11 cellular contexts compared by ENCODE assay signal in genomic region chr3:182621435-182622240, GRCh38.
DNase-seq lines count a peak whose midpoint lies in the region; ATAC-seq and TF ChIP-seq lines count a peak whose summit lies in the region.
"Had no signal": no experiment of that assay in that cellular context is flagged by ENCODE, and none has a peak within 500 bp of the region (broad histone marks: within the 10 kb centered on the region; RNA-seq: fewer than 3 reads in every experiment).

No MANE protein-coding gene starts in this region.

- peak overlapping the region; percentile 23 for H2AFZ ChIP-seq in parathyroid adenoma

- no peak overlapping the region for H3K4me2 ChIP-seq in parathyroid adenoma (ENCODE audit: low read length)

- DNase-seq in NCI-H2081 (lab: John Stamatoyannopoulos, UW) (peak; percentile 23 to 47), NCI-H2081 treated with DMSO at 0.1 percent for 48 hours (lab: John Stamatoyannopoulos, UW) (no peak), NB4 (ENCODE audit: low read depth) (no peak), colonic mucosa (no peak), foreskin fibroblast (no peak)
- DNase-seq: activated CD4-positive, alpha-beta T cell treated with anti-CD3 and anti-CD28 coated beads, Interleukin-2, amount 50 U/mL, for 4 hours; SHP77 treated with DMSO at 0.1 percent for 48 hours had no signal

- no peak for TF ChIP-seq EP300 in gastroesophageal sphincter (IDR thresholded peaks at IDR 0.05)

- H3K4me1 ChIP-seq in colonic mucosa (no peaks in the 10 kb centered on the region), parathyroid adenoma (peaks cover 11% of the 10 kb centered on the region), gastroesophageal sphincter (no peaks in the 10 kb centered on the region)

- H3K27me3 ChIP-seq in colonic mucosa (no peaks in the 10 kb centered on the region), parathyroid adenoma (ENCODE audit: control insufficient read depth, insufficient read depth, low read length) (no peaks in the 10 kb centered on the region), gastroesophageal sphincter (peaks cover 3% of the 10 kb centered on the region)

- no peaks in the 10 kb centered on the region for H3K79me2 ChIP-seq in parathyroid adenoma

- intact Hi-C loops in colonic mucosa (cut with DNase I): no loop called here

- peak; percentile 27 for TF ChIP-seq CTCF in NB4 (IDR thresholded peaks at IDR 0.05; ENCODE audit: low read depth, low read length)
- peak; percentile 36 for TF ChIP-seq CTCF in colonic mucosa (IDR thresholded peaks at IDR 0.05)
- TF ChIP-seq CTCF in parathyroid adenoma (IDR thresholded peaks at IDR 0.05): peak; percentile 55
- no peak for TF ChIP-seq CTCF in foreskin fibroblast (IDR thresholded peaks at IDR 0.05; ENCODE audit: low read depth, low read length)
- TF ChIP-seq CTCF in gastroesophageal sphincter (IDR thresholded peaks at IDR 0.05): no peak

- TF ChIP-seq POLR2A in NB4 (IDR thresholded peaks at IDR 0.05; ENCODE audit: extremely low read depth, insufficient read length) (no peak), gastroesophageal sphincter (IDR thresholded peaks at IDR 0.05) (no peak)

- H3K9ac ChIP-seq in colonic mucosa (ENCODE audit: low read depth in 2 of 2, low read length in 2 of 2): no peak overlapping the region
- no peak overlapping the region for H3K9ac ChIP-seq in parathyroid adenoma

- 23 to 33% methylated on average over 3 to 4 of the region's 4 CpGs for WGBS in gastroesophageal sphincter (ENCODE audit: low coverage in 1 of 2), 2 donors

- H3K9me3 ChIP-seq in colonic mucosa: no peaks in the 10 kb centered on the region
- no peaks in the 10 kb centered on the region for H3K9me3 ChIP-seq in parathyroid adenoma (ENCODE audit: control insufficient read depth, low read length)
- no peaks in the 10 kb centered on the region for H3K9me3 ChIP-seq in gastroesophageal sphincter

- H3K27ac ChIP-seq in colonic mucosa: no peak overlapping the region
- H3K27ac ChIP-seq in parathyroid adenoma: no peak overlapping the region
- no peak overlapping the region for H3K27ac ChIP-seq in gastroesophageal sphincter

- H3K36me3 ChIP-seq in colonic mucosa: no peaks in the 10 kb centered on the region
- no peaks in the 10 kb centered on the region for H3K36me3 ChIP-seq in parathyroid adenoma (ENCODE audit: control insufficient read depth, insufficient read depth, low read length)
- H3K36me3 ChIP-seq in gastroesophageal sphincter: no peaks in the 10 kb centered on the region

- H3K4me3 ChIP-seq in NB4 (ENCODE audit: low read depth, low read length) (no peak overlapping the region), colonic mucosa (no peak overlapping the region), parathyroid adenoma (ENCODE audit: low read depth, low read length) (no peak overlapping the region), foreskin fibroblast (ENCODE audit: low read depth in 1 of 2, low read length in 2 of 2) (no peak overlapping the region), gastroesophageal sphincter (no peak overlapping the region)
- H3K4me3 ChIP-seq: lung had no signal

- ATAC-seq in HG02884 (IDR thresholded peaks at IDR 0.05; ENCODE audit: unreplicated experiment) (no peak), gastroesophageal sphincter (no peak)

Comparison
In these comparisons a context has a peak if more than half of its experiments do, and no peak if none do; other contexts are left out.
1. DNase-seq: peak in NCI-H2081 (2 of 2); none in NCI-H2081 treated with DMSO at 0.1 percent for 48 hours (single experiment), NB4 (single experiment), colonic mucosa (single experiment) and foreskin fibroblast (0 of 2).
2. CTCF ChIP-seq: peak in NB4 (single experiment), colonic mucosa (single experiment) and parathyroid adenoma (single experiment); none in foreskin fibroblast (single experiment) and gastroesophageal sphincter (0 of 4).